Comparison of ENCODE assay signal across 16 cellular contexts in genomic region chr13:107803822-107804495, GRCh38.
"Had no signal": no experiment of that assay in that cellular context is flagged by ENCODE, and none has a peak within 500 bp of the region (broad histone marks: within the 10 kb centered on the region; RNA-seq: fewer than 3 reads in every experiment).

No MANE protein-coding gene starts in this region.

- ATAC-seq: activated T-helper 17 cell treated with anti-CD3 and anti-CD28 coated beads, Interleukin-2, amount 50 U/mL, for 72 hours; foreskin keratinocyte; left ventricle myocardium superior; stimulated activated naive CD8-positive, alpha-beta T cell treated with anti-CD3 and anti-CD28 coated beads, Interleukin-15, Interleukin-2, amounts not matched to agents 100 U/mL and 50 U/mL, for 24 hours; upper lobe of right lung had no signal

- FAIRE-seq: astrocyte, endothelial cell of umbilical vein had no signal

- DNase-seq: activated B cell treated with CpG ODN at 0.5 μM for 24 hours; activated CD4-positive, alpha-beta T cell treated with anti-CD3 and anti-CD28 coated beads, Interleukin-2, amount 10 ng/mL, durations not matched to agents 24 days and 14 days; activated CD8-positive, alpha-beta memory T cell treated with anti-CD3 and anti-CD28 coated beads for 24 hours; activated naive CD4-positive, alpha-beta T cell treated with anti-CD3 and anti-CD28 coated beads for 36 hours; activated T-cell treated with anti-CD3 and anti-CD28 coated beads for 4 hours; foreskin keratinocyte; head of caudate nucleus; left ventricle myocardium superior; stimulated activated CD4-positive, alpha-beta T cell treated with anti-CD3 and anti-CD28 coated beads, Interleukin-4, amount 100 ng/mL, for 1 hour; stimulated activated CD8-positive, alpha-beta memory T cell treated with anti-CD3 and anti-CD28 coated beads, Interleukin-4, amount 100 ng/mL, for 48 hours; stimulated activated naive CD8-positive, alpha-beta T cell treated with anti-CD3 and anti-CD28 coated beads, Interleukin-15, Interleukin-2, amounts not matched to agents 100 U/mL and 50 U/mL, for 24 hours; T1000; upper lobe of right lung had no signal
